27 cellular contexts compared by ENCODE assay signal in the genomic region with DNA sequence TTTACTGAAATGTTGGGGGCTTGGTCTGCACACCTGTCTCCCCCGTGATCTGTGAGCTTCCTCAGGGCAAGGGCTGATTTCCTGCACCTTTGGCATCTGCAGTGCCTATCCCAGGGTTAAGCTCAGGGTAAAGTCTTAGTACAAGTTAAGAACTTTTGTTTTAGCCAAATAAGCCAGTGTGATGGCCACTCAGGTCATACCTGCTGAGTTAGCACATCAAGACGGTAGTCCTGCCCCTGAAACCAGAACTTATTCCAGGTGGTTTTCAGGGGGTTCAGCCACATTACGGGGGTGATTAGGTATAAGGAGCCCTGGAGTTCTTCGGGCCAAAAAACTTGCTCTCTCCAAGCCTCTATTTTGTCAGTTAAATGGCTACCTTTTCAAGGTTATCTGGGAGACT. TPM values are rescaled to one million over a fixed set of nuclear protein-coding genes. Genes with fewer than 3 reads are reported as not detected.
A peak's percentile ranks its signal among the peaks of the same experiment; 100 is the strongest.
DNase-seq lines count a peak whose midpoint lies in the region; ATAC-seq, FAIRE-seq and TF ChIP-seq lines count a peak whose summit lies in the region.
"Had no signal": no experiment of that assay in that cellular context is flagged by ENCODE, and none has a peak within 500 bp of the region (broad histone marks: within the 10 kb centered on the region; RNA-seq: fewer than 3 reads in every experiment).

No MANE protein-coding gene starts in this region.

- no peak overlapping the region for H4K91ac ChIP-seq in mesenchymal stem cell (ENCODE audit: low read length)

- no peaks in the 10 kb centered on the region for H3K79me2 ChIP-seq in osteoblast (ENCODE audit: insufficient read depth, low read length)

- no peak overlapping the region for H2AFZ ChIP-seq in osteoblast (ENCODE audit: low read length)
- no peak overlapping the region for H2AFZ ChIP-seq in mesenchymal stem cell (ENCODE audit: low read depth, low read length)

- H2BK12ac ChIP-seq in mesenchymal stem cell (ENCODE audit: low read length in 2 of 2) = no peak overlapping the region

- TF ChIP-seq CTCF in A549 (IDR thresholded peaks at IDR 0.05) (no peak), osteoblast (IDR thresholded peaks at IDR 0.05; ENCODE audit: extremely low read depth, low read depth, low read length) (no peak)

- H3K79me1 ChIP-seq in mesenchymal stem cell (replicated peaks; ENCODE audit: low read length, poor library complexity, severe bottlenecking) = no peaks in the 10 kb centered on the region

- 80% methylated on average over 4 of the region's 4 CpGs for WGBS in A549 (ENCODE audit: missing lambda C conversion rate)
- 98% methylated on average over 2 of the region's 4 CpGs for WGBS in mesenchymal stem cell

- no peak overlapping the region for H3K18ac ChIP-seq in mesenchymal stem cell (ENCODE audit: low read depth in 1 of 2, low read length in 2 of 2)

- H3K4me3 Mint-ChIP-seq in T-helper 17 cell = peak overlapping the region; percentile 0
- H3K4me3 Mint-ChIP-seq: B cell; CD14-positive monocyte; CD4-positive, alpha-beta memory T cell; CD4-positive, CD25-positive, alpha-beta regulatory T cell; CD8-positive, alpha-beta memory T cell had no signal

- H3K4me3 ChIP-seq in A549 (no peak overlapping the region), osteoblast (ENCODE audit: insufficient read depth, low read length) (no peak overlapping the region), mesenchymal stem cell (ENCODE audit: insufficient read depth in 1 of 2, low read depth in 1 of 2, low read length in 2 of 2) (no peak overlapping the region)
- H3K4me3 ChIP-seq: BLaER1, GM12878 had no signal

- no peak overlapping the region for H3K4ac ChIP-seq in mesenchymal stem cell (ENCODE audit: low read depth in 1 of 2, low read length in 2 of 2)

- H3K4me1 ChIP-seq in A549 = no peaks in the 10 kb centered on the region
- no peaks in the 10 kb centered on the region for H3K4me1 ChIP-seq in osteoblast (ENCODE audit: insufficient read depth, low read length)
- H3K4me1 ChIP-seq in mesenchymal stem cell (ENCODE audit: control insufficient read depth, insufficient read depth, low read depth, low read length) = no peaks in the 10 kb centered on the region
- H3K4me1 ChIP-seq: BLaER1 had no signal

- FAIRE-seq in A549 (lab: Jason Lieb, UNC) = no peak
- FAIRE-seq: A204.1, GM12878, GM12892, GM18507 had no signal

- peaks cover 24% of the 10 kb centered on the region for H3K27me3 Mint-ChIP-seq in T-helper 17 cell

- TF ChIP-seq EP300 in A549 (IDR thresholded peaks at IDR 0.05) = no peak

- no peak overlapping the region for H3K14ac ChIP-seq in mesenchymal stem cell (ENCODE audit: low read length in 2 of 2)

- H3K36me3 ChIP-seq in osteoblast (ENCODE audit: insufficient read depth, low read length) = no peaks in the 10 kb centered on the region
- no peaks in the 10 kb centered on the region for H3K36me3 ChIP-seq in mesenchymal stem cell (ENCODE audit: control insufficient read depth in 1 of 2, insufficient read depth in 2 of 2, low read depth in 1 of 2, low read length in 2 of 2)
- H3K36me3 ChIP-seq: BLaER1 had no signal

- H3K27ac ChIP-seq in A549 = no peak overlapping the region
- no peak overlapping the region for H3K27ac ChIP-seq in osteoblast (ENCODE audit: low read depth, low read length)
- H3K27ac ChIP-seq in mesenchymal stem cell (ENCODE audit: low read length, poor library complexity, severe bottlenecking) = no peak overlapping the region
- H3K27ac ChIP-seq: BLaER1 had no signal

- H3K4me1 Mint-ChIP-seq in T-helper 17 cell = peaks cover 15% of the 10 kb centered on the region
- H3K4me1 Mint-ChIP-seq: CD14-positive monocyte had no signal

- no peak overlapping the region for H3K23ac ChIP-seq in mesenchymal stem cell (ENCODE audit: low read length in 2 of 2)

- H2BK5ac ChIP-seq in mesenchymal stem cell (ENCODE audit: low read depth, low read length, poor library complexity, severe bottlenecking) = no peak overlapping the region

- CTCF ChIA-PET in A549 (lab: Yijun Ruan, JAX) = interaction anchor here (0.7 to 2.2 kb wide), 7 partner anchors 8 to 618 kb away, joined by 3 to 12 read pairs (median 5); no protein-coding TSS in a partner anchor

- H3K27ac Mint-ChIP-seq in T-helper 17 cell = no peak overlapping the region
- H3K27ac Mint-ChIP-seq: B cell; CD14-positive monocyte; CD4-positive, alpha-beta memory T cell; CD4-positive, CD25-positive, alpha-beta regulatory T cell had no signal

- peaks cover 28% of the 10 kb centered on the region for H3K27me3 ChIP-seq in osteoblast (ENCODE audit: insufficient read depth, low read length)
- H3K27me3 ChIP-seq in mesenchymal stem cell (ENCODE audit: control insufficient read depth in 1 of 2, insufficient read depth in 1 of 2, low read length in 2 of 2) = peaks cover 21 to 27% of the 10 kb centered on the region in 2 experiments
- H3K27me3 ChIP-seq: BLaER1 had no signal

- TF ChIP-seq POLR2A in A549 (IDR thresholded peaks at IDR 0.05; ENCODE audit: low read length) = no peak

- DNase-seq in A549 (ENCODE audit: low read depth in 1 of 2, low spot score in 1 of 2) (no peak), T-helper 17 cell (no peak), osteoblast (ENCODE audit: insufficient read length, low spot score, missing footprints) (peak; percentile 42), mesenchymal stem cell (no peak), UCSD-AML1 (lab: John Stamatoyannopoulos, UW; ENCODE audit: unreplicated experiment) (no peak)
- DNase-seq in activated CD4-positive, alpha-beta T cell treated with anti-CD3 and anti-CD28 coated beads, Interleukin-2, amount 50 U/mL, for 1 hour = no peak
- DNase-seq: 8988T; AML-193; C1 segment of cervical spinal cord; CD4-positive, alpha-beta memory T cell; CD4-positive, CD25-positive, alpha-beta regulatory T cell; CD8-positive, alpha-beta memory T cell; COR-L47; DMS 273 treated with DMSO at 0.1 percent for 48 hours; DMS153; DMS53; DMS79; DND-41; EL; GDM1 had no signal

- H3K4me2 ChIP-seq in A549 = no peak overlapping the region
- no peak overlapping the region for H3K4me2 ChIP-seq in osteoblast (ENCODE audit: insufficient read depth, low read length)
- no peak overlapping the region for H3K4me2 ChIP-seq in mesenchymal stem cell (ENCODE audit: low read length, poor library complexity, severe bottlenecking)
- H3K4me2 ChIP-seq: BLaER1 had no signal

- no peak for TF ChIP-seq RAD21 in A549 (conservative IDR thresholded peaks at IDR 0.05 in 1 of 2, IDR thresholded peaks at IDR 0.05 in 1 of 2)

- no peak overlapping the region for H3K9ac ChIP-seq in mesenchymal stem cell (ENCODE audit: low read length)
- H3K9ac ChIP-seq: BLaER1 had no signal

- H2AK5ac ChIP-seq in mesenchymal stem cell (ENCODE audit: low read length, severe bottlenecking) = no peak overlapping the region

- no peak overlapping the region for H2BK120ac ChIP-seq in mesenchymal stem cell (ENCODE audit: low read depth, low read length)

- H4K8ac ChIP-seq in mesenchymal stem cell (ENCODE audit: low read length) = no peak overlapping the region

- POLR2A ChIA-PET in A549 (lab: Yijun Ruan, JAX) = interaction anchor here (0.6 kb wide), 1 partner anchor 553 kb away, joined by 4 read pairs; no protein-coding TSS in a partner anchor

- no peaks in the 10 kb centered on the region for H3K9me3 ChIP-seq in A549
- H3K9me3 ChIP-seq in T-helper 17 cell (ENCODE audit: control insufficient read depth, low read length, poor library complexity, severe bottlenecking) = no peaks in the 10 kb centered on the region
- H3K9me3 ChIP-seq in osteoblast (ENCODE audit: low read depth, low read length) = no peaks in the 10 kb centered on the region
- no peaks in the 10 kb centered on the region for H3K9me3 ChIP-seq in mesenchymal stem cell (ENCODE audit: control insufficient read depth, low read length)
- H3K9me3 ChIP-seq: BLaER1 had no signal

- H3K36me3 Mint-ChIP-seq in T-helper 17 cell (ENCODE audit: low read depth) = peaks cover 3% of the 10 kb centered on the region
- H3K36me3 Mint-ChIP-seq: CD14-positive monocyte; CD4-positive, alpha-beta memory T cell; CD4-positive, CD25-positive, alpha-beta regulatory T cell had no signal

- ATAC-seq in A549 (no peak), T-helper 17 cell (no peak)
- ATAC-seq: GM12878 had no signal

- H4K20me1 ChIP-seq in osteoblast (ENCODE audit: insufficient read depth, low read length) = no peaks in the 10 kb centered on the region
- H4K20me1 ChIP-seq: BLaER1 had no signal

- H2BK15ac ChIP-seq in mesenchymal stem cell (ENCODE audit: low read depth, poor library complexity, severe bottlenecking) = no peak overlapping the region

TF ChIP-seq in A549, 52 proteins besides CTCF, POLR2A, EP300 and RAD21:
- no peak for TF ChIP-seq CBX8 (IDR thresholded peaks at IDR 0.05)
- peak; percentile 34 for TF ChIP-seq MAFK (IDR thresholded peaks at IDR 0.05; ENCODE audit: partially characterized antibody)
- TF ChIP-seq, protein P1, sequence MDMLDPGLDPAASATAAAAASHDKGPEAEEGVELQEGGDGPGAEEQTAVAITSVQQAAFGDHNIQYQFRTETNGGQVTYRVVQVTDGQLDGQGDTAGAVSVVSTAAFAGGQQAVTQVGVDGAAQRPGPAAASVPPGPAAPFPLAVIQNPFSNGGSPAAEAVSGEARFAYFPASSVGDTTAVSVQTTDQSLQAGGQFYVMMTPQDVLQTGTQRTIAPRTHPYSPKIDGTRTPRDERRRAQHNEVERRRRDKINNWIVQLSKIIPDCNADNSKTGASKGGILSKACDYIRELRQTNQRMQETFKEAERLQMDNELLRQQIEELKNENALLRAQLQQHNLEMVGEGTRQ (IDR thresholded peaks at IDR 0.05) = no peak

RNA-seq across cellular contexts. Expression of a gene that starts 21.6 kb away (rescaled TPM):
- polyA plus RNA-seq in A549 (2011; rRNA removed) (21.8 and 24.0 TPM in 2 replicates), A549 (2017; fragmentation: RNase III; extraction: RNeasy Plus Mini Kit Qiagen cat#74134 plus additional on column Dnase treatment) (19.2 to 21.2 TPM (median 20.2 TPM) in 3 replicates)
- 56.7 and 58.5 TPM in 2 replicates for polyA plus RNA-seq in A549 (2012; cell fraction: cytosol; rRNA removed)
- polyA plus RNA-seq in A549 (2012; cell fraction: nucleus; rRNA removed) = 68.8 and 95.1 TPM in 2 replicates
- 25.4 and 30.0 TPM in 2 replicates for polyA minus RNA-seq in A549 (2011; rRNA and poly(A)+ RNA removed)
- total RNA-seq in T-helper 17 cell (10 to 100 TPM; 76.6 to 78.3 TPM), osteoblast (23.0 and 24.6 TPM in 2 replicates)
- polyA plus RNA-seq in mesenchymal stem cell (2013, experiment 1 of 2) = 17.4 TPM
- polyA plus RNA-seq in mesenchymal stem cell (2013, experiment 2 of 2) = 16.4 TPM
